Comparison of ENCODE assay signal across 8 cellular contexts in the genomic region with DNA sequence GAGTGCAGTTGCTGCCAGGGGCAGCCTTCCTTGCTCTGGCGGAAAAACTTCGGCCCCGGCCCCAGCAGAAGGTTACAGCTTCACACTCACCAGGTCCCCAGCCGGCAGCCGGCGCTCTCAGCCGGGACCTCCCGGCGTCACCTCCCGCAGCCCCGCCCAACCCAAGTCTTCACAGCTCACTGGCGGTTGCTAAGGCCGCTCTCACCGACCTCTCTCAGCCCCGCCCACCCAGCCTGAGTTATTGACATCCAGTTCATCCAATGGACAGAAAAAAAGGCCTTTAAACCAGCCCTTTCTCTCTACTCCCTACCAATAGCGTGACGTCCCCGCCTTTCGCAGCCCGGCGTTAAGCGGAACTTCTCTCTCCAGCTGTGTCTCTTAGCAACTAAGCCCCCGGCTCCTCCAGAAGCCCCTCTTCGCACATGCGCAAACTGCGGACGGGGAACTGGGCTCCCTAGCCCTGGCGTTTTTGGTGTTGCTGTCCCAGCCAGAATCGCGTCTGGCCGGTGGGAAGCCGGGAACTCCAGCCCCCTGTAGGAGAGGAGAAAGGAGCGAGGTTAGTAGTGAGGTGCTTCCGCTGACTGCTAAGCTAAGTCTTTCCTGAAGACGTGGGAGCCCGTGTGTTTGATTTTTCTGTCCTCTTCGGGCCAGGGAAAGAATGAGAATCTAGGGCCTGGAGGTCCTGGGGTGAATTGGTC. TPM values are rescaled to one million over a fixed set of nuclear protein-coding genes. Genes with fewer than 3 reads are reported as not detected.
DNase-seq lines count a peak whose midpoint lies in the region; ATAC-seq and TF ChIP-seq lines count a peak whose summit lies in the region.

A gene (plus strand): TSS at position 376 of the 698 bp plus-strand sequence. CDS start 9,189 bp downstream, outside the sequence.

- WGBS in prostate gland, result under 1% methylated on average over 37 of the region's 37 CpGs
- under 1% methylated on average over 37 of the region's 37 CpGs for WGBS in urinary bladder

- no peak for TF ChIP-seq POLR2A in prostate gland (IDR thresholded peaks at IDR 0.05)

- H3K4me1 ChIP-seq in ascending aorta (peaks cover 0 to 10% of the 10 kb centered on the region in 2 donors), right atrium auricular region (peaks cover 0 to 9% of the 10 kb centered on the region in 2 donors), prostate gland (replicated peaks) (no peaks in the 10 kb centered on the region), urinary bladder (ENCODE audit: insufficient read depth) (peaks cover 4% of the 10 kb centered on the region)

- DNase-seq in NCI-H187 (lab: John Stamatoyannopoulos, UW) (peak; percentile 87 to 92), T-helper 2 cell (peak; percentile 93 to 98 (median 98)), ascending aorta (ENCODE audit: low spot score in 2 of 2) (peak; percentile 95 to 100), right atrium auricular region (ENCODE audit: low spot score) (peak; percentile 99), prostate gland (ENCODE audit: low spot score) (peak; percentile 99)

- H3K27me3 ChIP-seq in ascending aorta (no peaks in the 10 kb centered on the region), right atrium auricular region (no peaks in the 10 kb centered on the region), prostate gland (replicated peaks; ENCODE audit: insufficient read depth) (no peaks in the 10 kb centered on the region)

- ATAC-seq in GM18502 (IDR thresholded peaks at IDR 0.05; ENCODE audit: poor library complexity, unreplicated experiment) (peak; percentile 100), HG02970 (IDR thresholded peaks at IDR 0.05; ENCODE audit: low FRiP score, unreplicated experiment) (peak; percentile 100)

- intact Hi-C loops in ascending aorta (cut with DNase I), result loop anchor here (2.0 to 10.0 kb wide), 6 partner anchors 26 to 1982 kb away; a partner anchor contains a TSS
- intact Hi-C loops in prostate gland (cut with DNase I), result loop anchor here (10.0 kb wide), 1 partner anchor 192 kb away; a partner anchor contains a TSS

- H3K9me3 ChIP-seq in ascending aorta (no peaks in the 10 kb centered on the region), right atrium auricular region (peaks cover 0 to 4% of the 10 kb centered on the region in 2 donors), prostate gland (no peaks in the 10 kb centered on the region)

- H3K36me3 ChIP-seq in ascending aorta (no peaks in the 10 kb centered on the region), right atrium auricular region (no peaks in the 10 kb centered on the region), prostate gland (no peaks in the 10 kb centered on the region), urinary bladder (ENCODE audit: insufficient read depth) (no peaks in the 10 kb centered on the region)

- H3K4me3 ChIP-seq in ascending aorta, result peak within 1 kb of the TSS; percentile 84
- peak within 1 kb of the TSS; percentile 55 to 72 for H3K4me3 ChIP-seq in right atrium auricular region
- peak within 1 kb of the TSS; percentile 53 to 56 for H3K4me3 ChIP-seq in prostate gland
- H3K4me3 ChIP-seq in urinary bladder (ENCODE audit: low read depth, low read length), result peak within 1 kb of the TSS; percentile 80

- peak in 2 of 3 experiments; percentile 46 to 48 for TF ChIP-seq CTCF in ascending aorta (IDR thresholded peaks at IDR 0.05)
- TF ChIP-seq CTCF in right atrium auricular region (IDR thresholded peaks at IDR 0.05), result peak in 1 of 2 donors; percentile 37
- TF ChIP-seq CTCF in prostate gland (IDR thresholded peaks at IDR 0.05), result peak in 2 of 4 experiments; percentile 27 to 31

- H3K27ac ChIP-seq in ascending aorta (peak within 1 kb of the TSS; percentile 86 to 89), right atrium auricular region (peak within 1 kb of the TSS; percentile 72 to 77), prostate gland (peak within 1 kb of the TSS; percentile 59 to 65), urinary bladder (ENCODE audit: low read depth) (peak within 1 kb of the TSS; percentile 65)

RNA-seq across cellular contexts. Expression of the gene that starts here (rescaled TPM):
- total RNA-seq in ascending aorta (not detected), right atrium auricular region (10 to 100 TPM in 1 of 2 donors, 1 to 10 TPM in 1; 5.9 to 10.2 TPM), prostate gland (1 to 10 TPM; 4.1 to 6.4 TPM), urinary bladder (5.8 TPM)
- polyA plus RNA-seq in urinary bladder, result 3.0 TPM

Comparison
In these comparisons a context has a peak if more than half of its experiments do, and no peak if none do; other contexts are left out.
1. Peak in every context shown above with its lines: DNase-seq, ATAC-seq, H3K4me3 ChIP-seq and H3K27ac ChIP-seq.
2. Peak in DNase-seq, H3K4me3 ChIP-seq and H3K27ac ChIP-seq in ascending aorta; RNA of the gene not detected or under 1 TPM.